ENCODE assay signal across 17 cellular contexts in the genomic region with DNA sequence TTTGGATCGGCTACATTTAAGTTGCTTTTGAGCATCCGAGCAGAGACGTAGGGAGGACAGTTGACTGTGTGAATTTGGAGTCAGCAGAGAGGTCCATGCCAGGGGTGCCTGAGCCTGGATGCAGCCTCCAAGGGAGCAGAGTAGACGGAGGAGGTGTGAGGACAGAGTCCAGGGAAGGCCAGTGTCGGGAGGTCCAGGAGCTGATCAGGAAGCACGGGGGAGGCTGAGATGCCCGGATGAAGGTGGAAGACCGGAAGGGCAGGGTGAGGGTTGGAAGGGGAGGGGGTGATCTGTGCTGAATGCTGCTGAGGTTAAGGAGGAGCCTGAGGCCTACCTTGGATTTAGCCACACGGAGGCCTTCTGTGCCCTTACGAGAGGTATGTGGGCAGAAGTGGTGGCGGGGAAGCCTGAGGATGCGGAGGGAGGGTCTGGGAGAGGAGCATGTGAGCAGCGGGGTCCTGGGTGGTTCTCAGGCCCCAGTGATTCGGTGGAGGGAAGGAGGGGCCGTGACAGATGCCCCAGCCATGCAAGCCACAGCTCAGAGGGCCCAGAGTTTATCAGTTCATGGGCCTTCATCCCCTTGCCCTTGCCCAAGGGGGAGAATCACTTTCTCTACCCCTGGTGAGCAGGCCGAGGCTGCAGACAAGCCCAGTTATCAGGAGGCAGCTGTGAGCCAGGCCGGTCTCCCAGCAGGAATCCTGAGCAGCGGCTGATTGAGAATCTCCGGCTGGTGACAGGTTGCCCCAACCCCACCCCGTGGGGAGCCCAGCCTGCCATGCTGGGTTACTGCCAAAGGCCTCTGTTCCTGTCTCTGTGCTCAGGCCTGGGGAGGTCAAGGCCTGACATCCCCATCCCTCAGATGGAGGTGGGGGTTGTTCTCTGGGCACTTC. TPM values are rescaled to one million over a fixed set of nuclear protein-coding genes. Genes with fewer than 3 reads are reported as not detected.
DNase-seq lines count a peak whose midpoint lies in the region; ATAC-seq and TF ChIP-seq lines count a peak whose summit lies in the region.
"Had no signal": no experiment of that assay in that cellular context is flagged by ENCODE, and none has a peak within 500 bp of the region (broad histone marks: within the 10 kb centered on the region; RNA-seq: fewer than 3 reads in every experiment).

No MANE protein-coding gene starts in this region.

- H3K36me3 Mint-ChIP-seq in endodermal cell (ENCODE audit: low read depth) (no peaks in the 10 kb centered on the region), HFFc6 (ENCODE audit: low read depth) (no peaks in the 10 kb centered on the region)

- WGBS in SK-N-SH (ENCODE audit: low lambda C conversion rate) = 86% methylated on average over 16 of the region's 20 CpGs
- 70 to 75% methylated on average over 14 to 20 of the region's 20 CpGs for WGBS in endodermal cell (ENCODE audit: insufficient coverage in 1 of 2, insufficient read length in 1 of 2), 2 experiments

- H3K4me1 ChIP-seq in SK-N-SH (ENCODE audit: control insufficient read depth in 1 of 2, insufficient read depth in 2 of 2, low read depth in 1 of 2, low read length in 1 of 2) (peaks cover 1 to 32% of the 10 kb centered on the region in 2 experiments; a peak in 2 of 4 replicates), endodermal cell (ENCODE audit: control insufficient read depth, insufficient read depth, low read length) (peaks cover 3% of the 10 kb centered on the region)
- H3K4me1 ChIP-seq: Caco-2 had no signal

- H3K9ac ChIP-seq in SK-N-SH (no peak overlapping the region), endodermal cell (ENCODE audit: extremely low read depth, low read length, poor library complexity, severe bottlenecking) (no peak overlapping the region)

- H3K27me3 ChIP-seq in SK-N-SH (ENCODE audit: insufficient read depth) = no peaks in the 10 kb centered on the region
- peaks cover 87% of the 10 kb centered on the region for H3K27me3 ChIP-seq in endodermal cell (ENCODE audit: control insufficient read depth, insufficient read depth, low read length, poor library complexity, severe bottlenecking)
- H3K27me3 ChIP-seq: MG63 had no signal

- TF ChIP-seq CTCF in SK-N-SH (IDR thresholded peaks at IDR 0.05) (no peak), endodermal cell (conservative IDR thresholded peaks at IDR 0.05) (no peak), HFFc6 (IDR thresholded peaks at IDR 0.05) (no peak)

- H3K79me2 ChIP-seq in SK-N-SH (ENCODE audit: insufficient read depth) = no peaks in the 10 kb centered on the region

- no peaks in the 10 kb centered on the region for H3K9me3 ChIP-seq in SK-N-SH
- H3K9me3 ChIP-seq in endodermal cell (ENCODE audit: control insufficient read depth, low read length) = no peaks in the 10 kb centered on the region
- H3K9me3 ChIP-seq: Caco-2, MG63 had no signal

- peak overlapping the region in 1 of 2 experiments; percentile 69; a peak in 2 of 4 replicates for H3K27ac ChIP-seq in SK-N-SH (ENCODE audit: low read depth in 2 of 2, low read length in 1 of 2)
- H3K27ac ChIP-seq in endodermal cell (ENCODE audit: low read depth, low read length) = peak overlapping the region; percentile 49

- H3K4me3 ChIP-seq in SK-N-SH (ENCODE audit: low read depth in 2 of 2, low read length in 1 of 2) = no peak overlapping the region
- H3K4me3 ChIP-seq in endodermal cell (ENCODE audit: low read length) = no peak overlapping the region
- H3K4me3 ChIP-seq: MG63 had no signal

- CTCF ChIA-PET in SK-N-SH (lab: Yijun Ruan, JAX) = interaction anchor here (0.7 to 3.0 kb wide), 8 partner anchors 9 to 208 kb away, joined by 3 to 16 read pairs (median 3); no protein-coding TSS in a partner anchor

- H2AFZ ChIP-seq in SK-N-SH (ENCODE audit: low read depth) = no peak overlapping the region

- H3K9me2 ChIP-seq in SK-N-SH = no peaks in the 10 kb centered on the region

- TF ChIP-seq RAD21 in SK-N-SH (IDR thresholded peaks at IDR 0.05; ENCODE audit: low read length) = no peak

- H3K4me2 ChIP-seq in SK-N-SH = no peak overlapping the region

- H3K36me3 ChIP-seq in SK-N-SH (replicated peaks in 1 of 2; ENCODE audit: control insufficient read depth in 1 of 2, insufficient read depth in 2 of 2, low read length in 1 of 2) (peaks cover 0 to 2% of the 10 kb centered on the region in 2 experiments), endodermal cell (ENCODE audit: control insufficient read depth, insufficient read depth, low read length) (no peaks in the 10 kb centered on the region)
- H3K36me3 ChIP-seq: MG63 had no signal

- no peak overlapping the region for H3K4me3 Mint-ChIP-seq in endodermal cell
- no peak overlapping the region for H3K4me3 Mint-ChIP-seq in HFFc6
- H3K4me3 Mint-ChIP-seq: CD14-positive monocyte had no signal

- H3F3A ChIP-seq in SK-N-SH (replicated peaks; ENCODE audit: insufficient read depth) = no peaks in the 10 kb centered on the region

- POLR2A ChIA-PET in SK-N-SH (lab: Yijun Ruan, JAX) = interaction anchor here (1.1 kb wide), 1 partner anchor 16 kb away, joined by 3 read pairs; no protein-coding TSS in a partner anchor

- no peak for ATAC-seq in SK-N-SH treated with all-trans-retinoic acid at 6 μM for 48 hours
- ATAC-seq in HG02763 (IDR thresholded peaks at IDR 0.05; ENCODE audit: unreplicated experiment) = no peak

- H3K27ac Mint-ChIP-seq in endodermal cell (no peak overlapping the region), HFFc6 (no peak overlapping the region)

- H3K4me1 Mint-ChIP-seq in endodermal cell = peaks cover 23% of the 10 kb centered on the region
- H3K4me1 Mint-ChIP-seq in HFFc6 (ENCODE audit: low read depth) = peaks cover 4% of the 10 kb centered on the region

- DNase-seq in SK-N-SH (peak; percentile 75), NCI-H2171 (lab: John Stamatoyannopoulos, UW) (peak; percentile 38), endodermal cell (peak; percentile 73), GOT3 (lab: John Stamatoyannopoulos, UW) (no peak), HFFc6 (no peak), CD1c-positive myeloid dendritic cell (ENCODE audit: extremely low spot score) (no peak)
- DNase-seq: Caco-2, DMS79, MG63, NCI-H1092 treated with DMSO at 0.1 percent for 48 hours, NCI-H2029, NCI-H82, SIG-M5, SW 1271 had no signal

- no peaks in the 10 kb centered on the region for H3K9me3 Mint-ChIP-seq in endodermal cell
- no peaks in the 10 kb centered on the region for H3K9me3 Mint-ChIP-seq in HFFc6
- H3K9me3 Mint-ChIP-seq: CD14-positive monocyte had no signal

- no peak; a peak in 1 of 4 replicates for TF ChIP-seq EP300 in SK-N-SH (IDR thresholded peaks at IDR 0.05; ENCODE audit: borderline replicate concordance in 1 of 2, low read depth in 1 of 2, low read length in 1 of 2)

- H3K27me3 Mint-ChIP-seq in endodermal cell (ENCODE audit: insufficient read depth) (peaks cover 87% of the 10 kb centered on the region), HFFc6 (ENCODE audit: insufficient read depth) (peaks cover 21% of the 10 kb centered on the region)

- no peaks in the 10 kb centered on the region for H4K20me1 ChIP-seq in SK-N-SH (ENCODE audit: insufficient read depth)

TF ChIP-seq in SK-N-SH, 30 proteins besides CTCF, POLR2A, EP300 and RAD21:
- TF ChIP-seq YY1 (IDR thresholded peaks at IDR 0.05; ENCODE audit: low read depth) (no peak), MXI1 (IDR thresholded peaks at IDR 0.05; ENCODE audit: low read depth, low read length) (peak; percentile 31; the same call in 1 of the 2 replicates), RCOR1 (IDR thresholded peaks at IDR 0.05; ENCODE audit: low read length) (0 out of 2 replicates have a peak, but pooled peaks have one; percentile 20), GATA2 (CRISPR knock-in tag; IDR thresholded peaks at IDR 0.05) (0 out of 2 replicates have a peak, but pooled peaks have one; percentile 30)
- TF ChIP-seq, protein P1, sequence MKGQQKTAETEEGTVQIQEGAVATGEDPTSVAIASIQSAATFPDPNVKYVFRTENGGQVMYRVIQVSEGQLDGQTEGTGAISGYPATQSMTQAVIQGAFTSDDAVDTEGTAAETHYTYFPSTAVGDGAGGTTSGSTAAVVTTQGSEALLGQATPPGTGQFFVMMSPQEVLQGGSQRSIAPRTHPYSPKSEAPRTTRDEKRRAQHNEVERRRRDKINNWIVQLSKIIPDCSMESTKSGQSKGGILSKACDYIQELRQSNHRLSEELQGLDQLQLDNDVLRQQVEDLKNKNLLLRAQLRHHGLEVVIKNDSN (IDR thresholded peaks at IDR 0.05; ENCODE audit: borderline replicate concordance, low read depth) = no peak

TF ChIP-seq in SK-N-SH treated with all-trans-retinoic acid at 6 μM for 48 hours, 23 proteins besides CTCF, POLR2A, EP300 and RAD21:
- TF ChIP-seq TCF4 (CRISPR knock-in tag; IDR thresholded peaks at IDR 0.05; ENCODE audit: borderline replicate concordance) (no peak), ZNF565 (CRISPR knock-in tag; conservative IDR thresholded peaks at IDR 0.05; ENCODE audit: low read depth) (no peak), BACH2 (CRISPR knock-in tag; IDR thresholded peaks at IDR 0.05; ENCODE audit: borderline replicate concordance) (no peak)
- TF ChIP-seq, protein P2, sequence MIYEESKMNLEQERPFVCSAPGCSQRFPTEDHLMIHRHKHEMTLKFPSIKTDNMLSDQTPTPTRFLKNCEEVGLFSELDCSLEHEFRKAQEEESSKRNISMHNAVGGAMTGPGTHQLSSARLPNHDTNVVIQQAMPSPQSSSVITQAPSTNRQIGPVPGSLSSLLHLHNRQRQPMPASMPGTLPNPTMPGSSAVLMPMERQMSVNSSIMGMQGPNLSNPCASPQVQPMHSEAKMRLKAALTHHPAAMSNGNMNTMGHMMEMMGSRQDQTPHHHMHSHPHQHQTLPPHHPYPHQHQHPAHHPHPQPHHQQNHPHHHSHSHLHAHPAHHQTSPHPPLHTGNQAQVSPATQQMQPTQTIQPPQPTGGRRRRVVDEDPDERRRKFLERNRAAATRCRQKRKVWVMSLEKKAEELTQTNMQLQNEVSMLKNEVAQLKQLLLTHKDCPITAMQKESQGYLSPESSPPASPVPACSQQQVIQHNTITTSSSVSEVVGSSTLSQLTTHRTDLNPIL (CRISPR knock-in tag; IDR thresholded peaks at IDR 0.05; ENCODE audit: low read depth) = no peak

RNA-seq across cellular contexts. Expression of a gene that starts 53.9 kb away (rescaled TPM):
- 0.05 TPM in 1 of 2 replicates, not detected in the other for polyA plus RNA-seq in SK-N-SH (2012; rRNA removed)
- 0.06 and 0.12 TPM in 2 replicates for polyA plus RNA-seq in SK-N-SH (2012; cell fraction: cytosol; rRNA removed)
- 0.04 and 0.08 TPM in 2 replicates for polyA plus RNA-seq in SK-N-SH (2012; cell fraction: nucleus; rRNA removed)
- total RNA-seq in endodermal cell = not detected
- not detected for polyA plus RNA-seq in endodermal cell (2013, experiment 1 of 2)
- not detected for polyA plus RNA-seq in endodermal cell (2013, experiment 2 of 2)
- under 1 TPM in 2 of 6 experiments, not detected in 4; 0.12 to 0.14 TPM for total RNA-seq in HFFc6 (2021; fragmentation: NEBNext Ultra II Directional; extraction: Animal tissue kit (Norgen Biotek cat#: 25700))
- polyA plus RNA-seq: CD14-positive monocyte had no signal

Comparison
In these comparisons a context has a peak if more than half of its experiments do, and no peak if none do; other contexts are left out.
1. DNase-seq: peak in SK-N-SH (single experiment), NCI-H2171 (single experiment) and endodermal cell (single experiment); none in GOT3 (single experiment), HFFc6 (single experiment) and CD1c-positive myeloid dendritic cell (single experiment).